Comparison of ENCODE assay signal across 19 cellular contexts in genomic region chr16:67454104-67454503, GRCh38. TPM values are rescaled to one million over a fixed set of nuclear protein-coding genes. Genes with fewer than 3 reads are reported as not detected.
"Had no signal": no experiment of that assay in that cellular context is flagged by ENCODE, and none has a peak within 500 bp of the region (broad histone marks: within the 10 kb centered on the region; RNA-seq: fewer than 3 reads in every experiment).

No MANE protein-coding gene starts in this region.

- DNase-seq: activated CD4-positive, alpha-beta T cell treated with anti-CD3 and anti-CD28 coated beads for 4 hours; heart right ventricle; left ventricle myocardium inferior; mesendoderm; occipital lobe; right lobe of liver; spleen; stimulated activated CD4-positive, alpha-beta T cell treated with anti-CD3 and anti-CD28 coated beads, Interleukin-1b, Interleukin-23, amount 100 ng/mL, for 48 hours; stimulated activated naive CD4-positive, alpha-beta T cell; upper lobe of right lung; WERI-Rb-1 had no signal

- FAIRE-seq: endothelial cell of umbilical vein, frontal cortex, keratinocyte had no signal

- ATAC-seq: heart right ventricle, psoas muscle, right lobe of liver, upper lobe of right lung had no signal

- H3K27ac ChIP-seq: ascending aorta, heart right ventricle, left ventricle myocardium inferior, psoas muscle, right lobe of liver, suprapubic skin, upper lobe of right lung, WERI-Rb-1 had no signal

- H3K4me3 ChIP-seq: ascending aorta, heart right ventricle, left ventricle myocardium inferior, psoas muscle, right lobe of liver, spleen, suprapubic skin, upper lobe of right lung had no signal

- H3K27me3 ChIP-seq: ascending aorta, heart right ventricle, right lobe of liver, spleen, suprapubic skin, upper lobe of right lung had no signal

- H3K9me3 ChIP-seq: ascending aorta, heart right ventricle, left ventricle myocardium inferior, psoas muscle, right lobe of liver, spleen, suprapubic skin, upper lobe of right lung had no signal

RNA-seq across cellular contexts. Expression of gene HSD11B2, which starts 23.2 kb away (rescaled TPM):
- total RNA-seq: endothelial cell of umbilical vein, occipital lobe had no signal

RNA-seq across cellular contexts. Expression of gene AGRP, which starts 29.2 kb away (rescaled TPM):
- total RNA-seq: ascending aorta, endothelial cell of umbilical vein, frontal cortex, heart right ventricle, left ventricle myocardium inferior, myocyte, occipital lobe, psoas muscle, right lobe of liver, SK-MEL-5, suprapubic skin had no signal
- polyA plus RNA-seq: endothelial cell of umbilical vein, keratinocyte, psoas muscle had no signal
